1 cellular context compared by ENCODE assay signal in genomic region chr16:89246383-89246902, GRCh38.
TF ChIP-seq lines count a peak whose summit lies in the region.

No MANE protein-coding gene starts in this region.

TF ChIP-seq in GM12878, 131 proteins besides CTCF, POLR2A, EP300 and RAD21 (continued from another document):
- no peak for TF ChIP-seq E2F8 (IDR thresholded peaks at IDR 0.05; ENCODE audit: low read depth, partially characterized antibody)
- no peak for TF ChIP-seq SIX5 (IDR thresholded peaks at IDR 0.05; ENCODE audit: low read depth, low read length, severe bottlenecking)
- no peak for TF ChIP-seq ZNF24 (IDR thresholded peaks at IDR 0.05)
- TF ChIP-seq JUNB (IDR thresholded peaks at IDR 0.05) = no peak
- no peak for TF ChIP-seq IRF5 (IDR thresholded peaks at IDR 0.05; ENCODE audit: borderline replicate concordance)
- no peak for TF ChIP-seq TARDBP (IDR thresholded peaks at IDR 0.05; ENCODE audit: borderline replicate concordance)
- no peak for TF ChIP-seq NBN (IDR thresholded peaks at IDR 0.05)
- no peak for TF ChIP-seq IRF3 (IDR thresholded peaks at IDR 0.05)
